16 cellular contexts compared by ENCODE assay signal in the genomic region with DNA sequence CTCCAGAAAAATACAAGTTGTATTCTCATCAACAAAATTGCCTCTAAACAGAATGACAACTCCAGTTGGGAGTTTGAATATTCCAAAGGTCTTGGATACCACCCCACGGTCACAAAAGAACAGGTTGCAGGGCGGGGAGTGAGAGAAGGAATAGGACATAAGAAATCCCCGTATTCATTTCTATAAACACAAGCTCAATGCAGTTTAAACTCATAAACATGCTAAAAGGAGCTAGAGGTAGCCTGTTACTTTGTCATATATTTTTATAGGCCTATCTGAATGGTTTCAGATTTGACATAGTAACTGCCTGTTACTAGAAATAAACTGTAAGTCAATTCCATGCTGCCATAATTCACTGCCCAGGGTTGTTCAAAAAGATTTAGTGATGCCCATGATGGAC.
DNase-seq lines count a peak whose midpoint lies in the region; ATAC-seq and TF ChIP-seq lines count a peak whose summit lies in the region.
"Had no signal": no experiment of that assay in that cellular context is flagged by ENCODE, and none has a peak within 500 bp of the region (broad histone marks: within the 10 kb centered on the region; RNA-seq: fewer than 3 reads in every experiment).

No MANE protein-coding gene starts in this region.

- POLR2A ChIA-PET in HEK293T (lab: Yijun Ruan, JAX) = no interaction called here

- H3K4me3 ChIP-seq in mucosa of descending colon (no peak overlapping the region), MG63 (no peak overlapping the region)
- H3K4me3 ChIP-seq: A549; BLaER1 treated with 17β-estradiol and CSF1 and Interleukin-3, amounts not matched to agents 10 nM and 100 nM had no signal

- H3K9me3 Mint-ChIP-seq in glutamatergic neuron (ENCODE audit: unreplicated experiment) = peaks cover 5% of the 10 kb centered on the region
- H3K9me3 Mint-ChIP-seq: CD4-positive, alpha-beta T cell; CD8-positive, alpha-beta T cell had no signal

- H3K9me3 ChIP-seq in mucosa of descending colon = no peaks in the 10 kb centered on the region
- no peaks in the 10 kb centered on the region for H3K9me3 ChIP-seq in MG63
- H3K9me3 ChIP-seq: A549; BLaER1 treated with 17β-estradiol and CSF1 and Interleukin-3, amounts not matched to agents 10 nM and 100 nM; Caco-2 had no signal

- peaks cover 12% of the 10 kb centered on the region for H3K4me1 Mint-ChIP-seq in glutamatergic neuron (ENCODE audit: low read depth, unreplicated experiment)
- H3K4me1 Mint-ChIP-seq: B cell had no signal

- DNase-seq in HEK293T (ENCODE audit: extremely low spot score) (no peak), glutamatergic neuron (no peak), mucosa of descending colon (peak in 1 of 3 donors; percentile 6), MG63 (no peak), NCI-H1105 (lab: John Stamatoyannopoulos, UW) (no peak)
- DNase-seq in activated CD4-positive, CD25-positive, alpha-beta regulatory T cell treated with anti-CD3 and anti-CD28 coated beads, Interleukin-2, amount 50 U/mL, for 72 hours = no peak
- DNase-seq: AML-193; Caco-2; Calu3; CD4-positive, alpha-beta T cell; CD8-positive, alpha-beta T cell; DMS79 treated with DMSO at 0.1 percent for 48 hours; GF-D8 had no signal

- no peaks in the 10 kb centered on the region for H3K36me3 Mint-ChIP-seq in glutamatergic neuron (ENCODE audit: unreplicated experiment)
- H3K36me3 Mint-ChIP-seq: CD8-positive, alpha-beta T cell had no signal

- H3K36me3 ChIP-seq in mucosa of descending colon (ENCODE audit: low read depth) = no peaks in the 10 kb centered on the region
- H3K36me3 ChIP-seq in MG63 = no peaks in the 10 kb centered on the region
- H3K36me3 ChIP-seq: BLaER1 treated with 17β-estradiol and CSF1 and Interleukin-3, amounts not matched to agents 10 nM and 100 nM had no signal

- no peak overlapping the region for H3K4me3 Mint-ChIP-seq in glutamatergic neuron (ENCODE audit: unreplicated experiment)
- H3K4me3 Mint-ChIP-seq: B cell; CD4-positive, alpha-beta T cell; CD8-positive, alpha-beta T cell had no signal

- CTCF ChIA-PET in HEK293T (lab: Yijun Ruan, JAX) = no interaction called here

- H3K27me3 Mint-ChIP-seq in glutamatergic neuron (ENCODE audit: unreplicated experiment) = peaks cover 4% of the 10 kb centered on the region
- H3K27me3 Mint-ChIP-seq: B cell; CD4-positive, alpha-beta T cell had no signal

- no peak for TF ChIP-seq CTCF in glutamatergic neuron (IDR thresholded peaks at IDR 0.05; ENCODE audit: partially characterized antibody, unreplicated experiment)
- no peak for TF ChIP-seq CTCF in mucosa of descending colon (IDR thresholded peaks at IDR 0.05)

- H3K27me3 ChIP-seq in MG63 = no peaks in the 10 kb centered on the region
- H3K27me3 ChIP-seq: BLaER1 treated with 17β-estradiol and CSF1 and Interleukin-3, amounts not matched to agents 10 nM and 100 nM had no signal

- H3K4me1 ChIP-seq in mucosa of descending colon (ENCODE audit: low read depth) = no peaks in the 10 kb centered on the region
- H3K4me1 ChIP-seq: A549; BLaER1 treated with 17β-estradiol and CSF1 and Interleukin-3, amounts not matched to agents 10 nM and 100 nM; Caco-2 had no signal

- H3K27ac Mint-ChIP-seq in glutamatergic neuron (ENCODE audit: unreplicated experiment) = peak overlapping the region; percentile 60
- H3K27ac Mint-ChIP-seq: B cell; CD4-positive, alpha-beta T cell; CD8-positive, alpha-beta T cell had no signal

- ATAC-seq in mucosa of descending colon = peak; percentile 62
- ATAC-seq: A549; CD8-positive, alpha-beta T cell had no signal

- intact Hi-C loops in mucosa of descending colon (cut with DNase I, micrococcal nuclease) = no loop called here

TF ChIP-seq in HEK293T, 16 proteins besides CTCF, POLR2A, EP300 and RAD21:
- TF ChIP-seq NFRKB (IDR thresholded peaks at IDR 0.05) (no peak), BHLHE40 (IDR thresholded peaks at IDR 0.05; ENCODE audit: borderline replicate concordance) (no peak), SP1 (IDR thresholded peaks at IDR 0.05) (no peak), FOXK2 (IDR thresholded peaks at IDR 0.05) (no peak), FOXM1 (IDR thresholded peaks at IDR 0.05; ENCODE audit: borderline replicate concordance) (no peak), ELF4 (IDR thresholded peaks at IDR 0.05) (no peak), FOXA1 (IDR thresholded peaks at IDR 0.05) (no peak)
- TF ChIP-seq, protein P1, sequence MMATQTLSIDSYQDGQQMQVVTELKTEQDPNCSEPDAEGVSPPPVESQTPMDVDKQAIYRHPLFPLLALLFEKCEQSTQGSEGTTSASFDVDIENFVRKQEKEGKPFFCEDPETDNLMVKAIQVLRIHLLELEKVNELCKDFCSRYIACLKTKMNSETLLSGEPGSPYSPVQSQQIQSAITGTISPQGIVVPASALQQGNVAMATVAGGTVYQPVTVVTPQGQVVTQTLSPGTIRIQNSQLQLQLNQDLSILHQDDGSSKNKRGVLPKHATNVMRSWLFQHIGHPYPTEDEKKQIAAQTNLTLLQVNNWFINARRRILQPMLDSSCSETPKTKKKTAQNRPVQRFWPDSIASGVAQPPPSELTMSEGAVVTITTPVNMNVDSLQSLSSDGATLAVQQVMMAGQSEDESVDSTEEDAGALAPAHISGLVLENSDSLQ (IDR thresholded peaks at IDR 0.05) = 0 out of 2 replicates have a peak, but pooled peaks have one; percentile 6
